In genomic region chr22:32466496-32466895, GRCh38 we compare ENCODE assay signal across 24 cellular contexts. TPM values are rescaled to one million over a fixed set of nuclear protein-coding genes. Genes with fewer than 3 reads are reported as not detected.
DNase-seq lines count a peak whose midpoint lies in the region; ATAC-seq, FAIRE-seq and TF ChIP-seq lines count a peak whose summit lies in the region.
"Had no signal": no experiment of that assay in that cellular context is flagged by ENCODE, and none has a peak within 500 bp of the region (broad histone marks: within the 10 kb centered on the region; RNA-seq: fewer than 3 reads in every experiment).

No MANE protein-coding gene starts in this region.

- FAIRE-seq in GM12891 (lab: Jason Lieb, UNC): no peak
- FAIRE-seq: G401.6, GM18507 had no signal

- peaks cover 59% of the 10 kb centered on the region for H3K27me3 Mint-ChIP-seq in type B pancreatic cell

- H3K27ac Mint-ChIP-seq in type B pancreatic cell: no peak overlapping the region

- no peaks in the 10 kb centered on the region for H3K36me3 ChIP-seq in esophagus muscularis mucosa
- H3K36me3 ChIP-seq: BE2C, Peyer's patch, SJSA1 had no signal

- H3K27ac ChIP-seq in esophagus muscularis mucosa (replicated peaks in 1 of 4): no peak overlapping the region
- H3K27ac ChIP-seq: Peyer's patch, SJSA1 had no signal

- TF ChIP-seq CTCF in esophagus muscularis mucosa (IDR thresholded peaks at IDR 0.05) (no peak), type B pancreatic cell (conservative IDR thresholded peaks at IDR 0.05) (no peak)

- no peak overlapping the region for H3K4me3 ChIP-seq in esophagus muscularis mucosa
- H3K4me3 ChIP-seq: Peyer's patch, SJSA1 had no signal

- no peak for TF ChIP-seq POLR2A in esophagus muscularis mucosa (IDR thresholded peaks at IDR 0.05; ENCODE audit: low read depth)
- TF ChIP-seq POLR2A in GM12891 (IDR thresholded peaks at IDR 0.05; ENCODE audit: low read depth, low read length): no peak

- H3K9me3 ChIP-seq in esophagus muscularis mucosa: no peaks in the 10 kb centered on the region
- H3K9me3 ChIP-seq: BE2C, Peyer's patch, SJSA1 had no signal

- H3K9me3 Mint-ChIP-seq in type B pancreatic cell: no peaks in the 10 kb centered on the region

- WGBS in esophagus muscularis mucosa: 79% methylated on average over 8 of the region's 8 CpGs

- intact Hi-C loops in esophagus muscularis mucosa (cut with DNase I): no loop called here

- DNase-seq in HT1080 (ENCODE audit: low read depth) (peak; percentile 48), RPMI8226 (peak; percentile 35), esophagus muscularis mucosa (ENCODE audit: extremely low spot score) (peak; percentile 19), LoVo (ENCODE audit: low spot score) (no peak), type B pancreatic cell (ENCODE audit: extremely low spot score, unreplicated experiment) (no peak), GM12891 (ENCODE audit: insufficient read length, low spot score) (no peak)
- DNase-seq: BE2C; DND-41; GOT3; NCI-H1092 treated with DMSO at 0.1 percent for 48 hours; NCI-H1436 treated with DMSO at 0.1 percent for 48 hours; NCI-H1930; NCI-H510A treated with DMSO at 0.1 percent for 48 hours; NCI-H774; NK-92 treated with Interleukin-12 subunit alpha and Interleukin-12 subunit beta, amount 100 ng/mL, for 24 hours; Peyer's patch had no signal

- ATAC-seq in GM18907 (IDR thresholded peaks at IDR 0.05; ENCODE audit: unreplicated experiment): no peak
- ATAC-seq: HCT116, Right ventricle myocardium inferior had no signal

- peaks cover 0 to 6% (median 0%) of the 10 kb centered on the region in 4 donors for H3K4me1 ChIP-seq in esophagus muscularis mucosa
- H3K4me1 ChIP-seq: Peyer's patch had no signal

- TF ChIP-seq EP300 in esophagus muscularis mucosa (IDR thresholded peaks at IDR 0.05): no peak

- H3K4me1 Mint-ChIP-seq in type B pancreatic cell (ENCODE audit: unreplicated experiment): no peaks in the 10 kb centered on the region

- peaks cover 0 to 17% (median 0%) of the 10 kb centered on the region in 4 donors for H3K27me3 ChIP-seq in esophagus muscularis mucosa
- H3K27me3 ChIP-seq: BE2C, Peyer's patch had no signal

- no peak overlapping the region for H3K4me3 Mint-ChIP-seq in type B pancreatic cell

- H3K36me3 Mint-ChIP-seq in type B pancreatic cell: no peaks in the 10 kb centered on the region

TF ChIP-seq in GM12891, 5 proteins besides CTCF, POLR2A, EP300 and RAD21:
- TF ChIP-seq SPI1 (IDR thresholded peaks at IDR 0.05; ENCODE audit: low read depth, low read length): no peak
- no peak for TF ChIP-seq POU2F2 (IDR thresholded peaks at IDR 0.05; ENCODE audit: low read depth, low read length)
- TF ChIP-seq PAX5 (IDR thresholded peaks at IDR 0.05; ENCODE audit: insufficient read depth, low read length, severe bottlenecking): no peak
- no peak for TF ChIP-seq POLR2AphosphoS5 (IDR thresholded peaks at IDR 0.05; ENCODE audit: low read depth, low read length)
- TF ChIP-seq TAF1 (IDR thresholded peaks at IDR 0.05; ENCODE audit: low read depth, low read length): no peak
TF ChIP-seq in GM12891: peak in this region for 0.

RNA-seq across cellular contexts. Expression of gene BPIFC, which starts 2.2 kb away (rescaled TPM):
- total RNA-seq in HT1080 (2014; rRNA removed; shearing (Covaris generic)): not detected in 2 replicates
- polyA plus RNA-seq in HT1080 (2015; cell fraction: cytosol; rRNA removed): not detected in 2 replicates
- polyA plus RNA-seq in HT1080 (2015; cell fraction: nucleus; rRNA removed): not detected in 2 replicates
- total RNA-seq in esophagus muscularis mucosa (not detected), type B pancreatic cell (ENCODE audit: low replicate concordance) (not detected in 2 replicates)
- polyA plus RNA-seq in GM12891 (2012; ENCODE audit: low read depth, missing spikeins): not detected
- total RNA-seq: A673, LHCN-M2, Peyer's patch, Right ventricle myocardium inferior, SJSA1 had no signal

RNA-seq across cellular contexts. Expression of gene FBXO7, which starts 8.1 kb away (rescaled TPM):
- total RNA-seq in HT1080 (2014; rRNA removed; shearing (Covaris generic)): 79.0 and 96.7 TPM in 2 replicates
- 73.5 and 78.5 TPM in 2 replicates for polyA plus RNA-seq in HT1080 (2015; cell fraction: cytosol; rRNA removed)
- polyA plus RNA-seq in HT1080 (2015; cell fraction: nucleus; rRNA removed): 53.7 and 57.1 TPM in 2 replicates
- 10 to 100 TPM; 73.6 to 91.4 (median 83.8) TPM for total RNA-seq in esophagus muscularis mucosa
- total RNA-seq in type B pancreatic cell (ENCODE audit: low replicate concordance): 96.4 and 122 TPM in 2 replicates
- 80.8 TPM for polyA plus RNA-seq in GM12891 (2012; ENCODE audit: low read depth, missing spikeins)

RNA-seq across cellular contexts. Expression of gene RTCB, which starts 54.4 kb away (rescaled TPM):
- 86.6 and 101 TPM in 2 replicates for total RNA-seq in HT1080 (2014; rRNA removed; shearing (Covaris generic))
- 77.3 and 84.6 TPM in 2 replicates for polyA plus RNA-seq in HT1080 (2015; cell fraction: cytosol; rRNA removed)
- polyA plus RNA-seq in HT1080 (2015; cell fraction: nucleus; rRNA removed): 104 and 110 TPM in 2 replicates
- total RNA-seq in esophagus muscularis mucosa (10 to 100 TPM; 46.9 to 71.0 (median 59.1) TPM), type B pancreatic cell (ENCODE audit: low replicate concordance) (86.2 and 87.7 TPM in 2 replicates)
- 84.4 TPM for polyA plus RNA-seq in GM12891 (2012; ENCODE audit: low read depth, missing spikeins)

Comparison
In these comparisons a context has a peak if more than half of its experiments do, and no peak if none do; other contexts are left out.
1. DNase-seq: peak in HT1080 (single experiment), RPMI8226 (single experiment) and esophagus muscularis mucosa (single experiment); none in LoVo (single experiment), type B pancreatic cell (single experiment) and GM12891 (single experiment).